28 cellular contexts compared by ENCODE assay signal in genomic region chr1:46211051-46211450, GRCh38. TPM values are rescaled to one million over a fixed set of nuclear protein-coding genes. Genes with fewer than 3 reads are reported as not detected.
"Had no signal": no experiment of that assay in that cellular context is flagged by ENCODE, and none has a peak within 500 bp of the region (broad histone marks: within the 10 kb centered on the region; RNA-seq: fewer than 3 reads in every experiment).

No MANE protein-coding gene starts in this region.

- H3K4me3 ChIP-seq: SJCRH30 had no signal

- DNase-seq: activated CD4-positive, alpha-beta T cell treated with anti-CD3 and anti-CD28 coated beads for 48 hours; activated CD4-positive, alpha-beta T cell treated with anti-CD3 and anti-CD28 coated beads, Interleukin-2, amount 50 U/mL, for 4 hours; activated CD4-positive, CD25-positive, alpha-beta regulatory T cell treated with anti-CD3 and anti-CD28 coated beads, Interleukin-2, amount 50 U/mL, for 72 hours; activated CD8-positive, alpha-beta memory T cell treated with anti-CD3 and anti-CD28 coated beads for 24 hours; activated gamma-delta T cell; activated naive CD4-positive, alpha-beta T cell treated with anti-CD3 and anti-CD28 coated beads for 36 hours; activated T-cell treated with anti-CD3 and anti-CD28 coated beads, Interleukin-2, amount 50 U/mL, for 4 hours; brain microvascular endothelial cell; Kasumi-1; KBM-7; NCI-H1048; NCI-H146; NCI-H1930; NCI-H2171; NCI-H2227 treated with DMSO at 0.1 percent for 48 hours; NCI-H446 treated with DMSO at 0.1 percent for 48 hours; NCI-H526; NCI-H774; NK-92 treated with Interleukin-12 subunit alpha and Interleukin-12 subunit beta, amount 100 ng/mL, for 24 hours; OCI-M1; Right ventricle myocardium superior; RPMI8226; SJCRH30; T-helper 17 cell; T-helper 9 cell had no signal

- ATAC-seq: activated T-cell treated with anti-CD3 and anti-CD28 coated beads, Interleukin-2, amount 50 U/mL, for 4 hours; Panc1; T-helper 17 cell; WTC11 had no signal

RNA-seq across cellular contexts. Expression of gene LURAP1, which starts 7.9 kb away (rescaled TPM):
- total RNA-seq: activated T-cell treated with anti-CD3 and anti-CD28 coated beads, Interleukin-2, amount 50 U/mL, for 4 hours; T-helper 17 cell had no signal

RNA-seq across cellular contexts. Expression of gene P3R3URF, which starts 34.8 kb away (rescaled TPM):
- total RNA-seq: activated naive CD4-positive, alpha-beta T cell treated with anti-CD3 and anti-CD28 coated beads for 36 hours; activated T-cell treated with anti-CD3 and anti-CD28 coated beads, Interleukin-2, amount 50 U/mL, for 4 hours; cardiac septum; Right ventricle myocardium superior; SJCRH30; T-helper 17 cell; WTC11 had no signal

RNA-seq across cellular contexts. Expression of gene TSPAN1, which starts 36.2 kb away (rescaled TPM):
- total RNA-seq: activated naive CD4-positive, alpha-beta T cell treated with anti-CD3 and anti-CD28 coated beads for 36 hours; SJCRH30; T-helper 17 cell had no signal
